In the genomic region with DNA sequence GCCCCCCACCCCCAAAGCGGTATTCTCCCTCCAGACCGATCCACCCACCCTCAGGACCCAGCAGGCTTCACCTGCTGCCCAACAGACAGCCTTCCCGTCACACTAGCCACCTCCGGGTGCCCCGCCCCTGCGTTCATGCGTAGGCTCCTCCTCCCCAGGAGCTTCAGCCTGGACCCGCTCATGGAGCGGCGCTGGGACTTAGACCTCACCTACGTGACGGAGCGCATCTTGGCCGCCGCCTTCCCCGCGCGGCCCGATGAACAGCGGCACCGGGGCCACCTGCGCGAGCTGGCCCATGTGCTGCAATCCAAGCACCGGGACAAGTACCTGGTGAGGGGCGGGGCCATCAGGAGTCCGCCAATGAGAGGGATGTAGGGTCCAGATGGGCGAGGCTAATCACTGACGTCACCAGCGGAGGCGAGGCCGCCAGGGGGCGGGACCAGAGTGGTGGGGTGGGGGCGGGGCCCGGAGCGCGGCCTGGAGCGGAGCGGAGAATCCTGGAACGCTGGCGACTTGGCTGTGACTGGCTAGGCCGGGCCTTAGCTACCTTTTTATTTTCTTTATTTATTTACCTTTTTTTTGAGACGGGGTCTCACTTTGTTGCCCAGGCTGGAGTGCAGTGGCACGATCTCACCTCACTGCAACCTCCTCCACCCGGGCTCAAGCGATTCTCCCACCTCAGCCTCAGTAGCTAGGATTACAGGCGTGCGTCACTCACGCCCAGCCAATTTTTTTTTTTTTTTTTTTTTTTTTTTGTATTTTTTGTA, we compare ENCODE assay signal across 1 cellular context.
A peak's percentile ranks its signal among the peaks of the same experiment; 100 is the strongest.
TF ChIP-seq lines count a peak whose summit lies in the region.

No MANE protein-coding gene starts in this region.

TF ChIP-seq in SK-N-SH, 30 proteins besides CTCF, POLR2A, EP300 and RAD21 (continued from another document):
- TF ChIP-seq MXI1 (IDR thresholded peaks at IDR 0.05; ENCODE audit: low read depth, low read length) (peak; percentile 75; the same call in 1 of the 2 replicates), NFIC (IDR thresholded peaks at IDR 0.05; ENCODE audit: borderline replicate concordance) (no peak), FOSL2 (IDR thresholded peaks at IDR 0.05; ENCODE audit: borderline replicate concordance, low read depth) (no peak), POLR2AphosphoS5 (IDR thresholded peaks at IDR 0.05; ENCODE audit: low read depth, low read length) (peak; percentile 22; the same call in 1 of the 2 replicates), MEF2A (IDR thresholded peaks at IDR 0.05; ENCODE audit: borderline replicate concordance, low read depth) (no peak), REST (IDR thresholded peaks at IDR 0.05; ENCODE audit: low read depth, low read length) (no peak), GABPA (IDR thresholded peaks at IDR 0.05; ENCODE audit: low read depth) (no peak), SIN3A (IDR thresholded peaks at IDR 0.05; ENCODE audit: borderline replicate concordance, low read depth, low read length) (no peak), RCOR1 (IDR thresholded peaks at IDR 0.05; ENCODE audit: low read length) (no peak), JUND (IDR thresholded peaks at IDR 0.05) (no peak), RXRA (IDR thresholded peaks at IDR 0.05; ENCODE audit: borderline replicate concordance, low read depth) (no peak), RFX5 (IDR thresholded peaks at IDR 0.05; ENCODE audit: low read length) (no peak), USF1 (IDR thresholded peaks at IDR 0.05; ENCODE audit: borderline replicate concordance, low read depth) (no peak), ZBTB33 (IDR thresholded peaks at IDR 0.05; ENCODE audit: borderline replicate concordance, low read depth) (no peak), YY1 (IDR thresholded peaks at IDR 0.05; ENCODE audit: low read depth) (no peak), EZH2phosphoT487 (IDR thresholded peaks at IDR 0.05; ENCODE audit: borderline replicate concordance, low read depth) (no peak), PBX3 (IDR thresholded peaks at IDR 0.05) (no peak), NRF1 (IDR thresholded peaks at IDR 0.05; ENCODE audit: low read depth, low read length) (peak; percentile 22; the same call in 1 of the 2 replicates), FOXJ3 (CRISPR knock-in tag; IDR thresholded peaks at IDR 0.05) (no peak), TAF1 (IDR thresholded peaks at IDR 0.05; ENCODE audit: borderline replicate concordance, low read depth, low read length) (no peak)
- TF ChIP-seq, protein P1, sequence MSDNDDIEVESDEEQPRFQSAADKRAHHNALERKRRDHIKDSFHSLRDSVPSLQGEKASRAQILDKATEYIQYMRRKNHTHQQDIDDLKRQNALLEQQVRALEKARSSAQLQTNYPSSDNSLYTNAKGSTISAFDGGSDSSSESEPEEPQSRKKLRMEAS (IDR thresholded peaks at IDR 0.05; ENCODE audit: low read depth) = peak; percentile 55; the same call in 1 of the 2 replicates
TF ChIP-seq in SK-N-SH: peak in this region for 4.
